8 cellular contexts compared by ENCODE assay signal in genomic region chr12:51341259-51342007, GRCh38. TPM values are rescaled to one million over a fixed set of nuclear protein-coding genes. Genes with fewer than 3 reads are reported as not detected.
DNase-seq lines count a peak whose midpoint lies in the region; ATAC-seq and TF ChIP-seq lines count a peak whose summit lies in the region.

No MANE protein-coding gene starts in this region.

- peaks cover 3% of the 10 kb centered on the region for H3K4me1 ChIP-seq in adipocyte (ENCODE audit: control insufficient read depth, insufficient read depth, low read length)

- TF ChIP-seq CTCF in GM12865 (IDR thresholded peaks at IDR 0.05; ENCODE audit: insufficient read depth, low read depth, low read length, missing control alignments) = peak; percentile 99
- TF ChIP-seq CTCF in NB4 (IDR thresholded peaks at IDR 0.05; ENCODE audit: low read depth, low read length) = peak; percentile 99

- intact Hi-C loops in left cardiac atrium (cut with DNase I) = loop anchor here in 1 of 2 donors (1.0 kb wide), 1 partner anchor 72 kb away; no protein-coding TSS in a partner anchor

- peak overlapping the region; percentile 41 for H3K9ac ChIP-seq in adipocyte (ENCODE audit: low read length)

- no peaks in the 10 kb centered on the region for H3K9me3 ChIP-seq in adipocyte (ENCODE audit: control insufficient read depth, low read length)

- ATAC-seq in left cardiac atrium = peak; percentile 88 to 90
- no peak for ATAC-seq in GM18498 (IDR thresholded peaks at IDR 0.05; ENCODE audit: unreplicated experiment)
- ATAC-seq in HG02610 (IDR thresholded peaks at IDR 0.05; ENCODE audit: unreplicated experiment) = no peak

- DNase-seq in GM12865 (ENCODE audit: low read depth) (peak; percentile 80), NB4 (ENCODE audit: low read depth) (peak; percentile 84), SW480 (ENCODE audit: low spot score) (peak; percentile 73), adipocyte (ENCODE audit: low read depth) (peak; percentile 90), left cardiac atrium (peak; percentile 51), putamen (ENCODE audit: low spot score) (peak; percentile 77)

- no peaks in the 10 kb centered on the region for H3K36me3 ChIP-seq in adipocyte (ENCODE audit: control insufficient read depth, insufficient read depth, low read length, severe bottlenecking)

- no peak for TF ChIP-seq POLR2A in NB4 (IDR thresholded peaks at IDR 0.05; ENCODE audit: extremely low read depth, insufficient read length)

- H3K27me3 ChIP-seq in adipocyte (replicated peaks; ENCODE audit: control insufficient read depth, insufficient read depth, low read length) = no peaks in the 10 kb centered on the region

- H3K4me3 ChIP-seq in GM12865 (ENCODE audit: low read depth, low read length) = no peak overlapping the region
- H3K4me3 ChIP-seq in NB4 (ENCODE audit: low read depth, low read length) = peak overlapping the region; percentile 21
- peak overlapping the region; percentile 51 for H3K4me3 ChIP-seq in adipocyte (ENCODE audit: low read length)

RNA-seq across cellular contexts. Expression of gene CELA1, which starts 5.0 kb away (rescaled TPM):
- total RNA-seq in left cardiac atrium = not detected

RNA-seq across cellular contexts. Expression of gene BIN2, which starts 17.5 kb away (rescaled TPM):
- total RNA-seq in left cardiac atrium = 1 to 10 TPM; 3.2 to 4.0 TPM

RNA-seq across cellular contexts. Expression of gene GALNT6, which starts 49.8 kb away (rescaled TPM):
- 1 to 10 TPM; 3.6 to 4.4 TPM for total RNA-seq in left cardiac atrium

Comparison
In these comparisons a context has a peak if more than half of its experiments do, and no peak if none do; other contexts are left out.
1. ATAC-seq: peak in left cardiac atrium (2 of 2); none in GM18498 (single experiment) and HG02610 (single experiment).
2. Peak in every context shown above with its lines, with median percentiles within 50 percentile points of each other: DNase-seq.